ENCODE assay signal across 21 cellular contexts in the genomic region with DNA sequence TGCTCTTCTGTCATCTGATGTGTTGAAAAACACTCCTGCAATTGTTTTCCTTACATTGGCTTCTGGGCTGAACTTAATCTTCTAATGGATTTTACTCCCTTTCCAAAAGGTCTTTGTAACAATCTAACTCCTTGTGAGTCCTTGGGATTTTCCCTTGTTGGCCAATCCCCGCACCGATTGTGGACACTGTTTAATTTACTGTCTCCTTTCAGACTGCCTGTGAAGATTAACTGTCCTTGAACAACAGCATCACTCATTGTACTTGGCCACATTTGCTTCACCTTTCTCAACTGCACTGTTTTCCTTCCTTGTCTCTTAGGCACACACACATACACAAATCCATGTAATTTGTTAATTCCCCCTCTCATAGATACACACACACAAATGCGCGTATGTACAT.
"Had no signal": no experiment of that assay in that cellular context is flagged by ENCODE, and none has a peak within 500 bp of the region (broad histone marks: within the 10 kb centered on the region; RNA-seq: fewer than 3 reads in every experiment).

No MANE protein-coding gene starts in this region.

- H3K4me3 Mint-ChIP-seq: activated B cell treated with CpG ODN at 0.5 μM for 24 hours; activated CD4-positive, alpha-beta memory T cell treated with anti-CD3 and anti-CD28 coated beads for 36 hours; activated naive CD4-positive, alpha-beta T cell treated with anti-CD3 and anti-CD28 coated beads, Interleukin-2, amount 10 ng/mL, durations not matched to agents 7 days and 5 days; dendritic cell treated with granulocyte-macrophage colony-stimulating factor and Interleukin-4, amounts not matched to agents 40 ng/mL and 50 ng/mL, for 4 days; T-helper 1 cell treated with Interleukin-12 subunit alpha and Interleukin-12 subunit beta and Interleukin-4 antibody, amounts not matched to agents 30 μg/mL and 1 μg/mL, for 36 hours had no signal

- ATAC-seq: body of pancreas, mucosa of descending colon, upper lobe of right lung had no signal

- H3K4me1 Mint-ChIP-seq: activated B cell treated with CpG ODN at 0.5 μM for 24 hours; activated naive CD4-positive, alpha-beta T cell treated with anti-CD3 and anti-CD28 coated beads, Interleukin-2, amount 10 ng/mL, durations not matched to agents 7 days and 5 days had no signal

- DNase-seq: activated B cell treated with CpG ODN at 0.5 μM for 24 hours; activated CD4-positive, alpha-beta memory T cell treated with anti-CD3 and anti-CD28 coated beads for 36 hours; activated CD4-positive, alpha-beta T cell treated with anti-CD3 and anti-CD28 coated beads for 48 hours; activated effector memory CD4-positive, alpha-beta T cell treated with anti-CD3 and anti-CD28 coated beads, Interleukin-2, amount 50 U/mL, for 16 hours; activated naive CD4-positive, alpha-beta T cell treated with anti-CD3 and anti-CD28 coated beads, Interleukin-2, amount 10 ng/mL, durations not matched to agents 7 days and 5 days; anterior cingulate cortex; body of pancreas; caudate nucleus; effector CD4-positive, alpha-beta T cell; glutamatergic neuron; hippocampal formation; mesendoderm; mucosa of descending colon; spleen; stimulated activated CD4-positive, alpha-beta T cell treated with anti-CD3 and anti-CD28 coated beads, Interleukin-4, amount 100 ng/mL, for 1 hour; stimulated activated naive CD4-positive, alpha-beta T cell treated with Interleukin-2 at 50 U/mL for 16 hours; T1000; upper lobe of right lung had no signal

- H3K27ac Mint-ChIP-seq: activated B cell treated with CpG ODN at 0.5 μM for 24 hours; activated CD4-positive, alpha-beta memory T cell treated with anti-CD3 and anti-CD28 coated beads for 36 hours; activated naive CD4-positive, alpha-beta T cell treated with anti-CD3 and anti-CD28 coated beads, Interleukin-2, amount 10 ng/mL, durations not matched to agents 7 days and 5 days; dendritic cell treated with granulocyte-macrophage colony-stimulating factor and Interleukin-4, amounts not matched to agents 40 ng/mL and 50 ng/mL, for 4 days; progenitor cell of endocrine pancreas; T-helper 1 cell treated with Interleukin-12 subunit alpha and Interleukin-12 subunit beta and Interleukin-4 antibody, amounts not matched to agents 30 μg/mL and 1 μg/mL, for 36 hours had no signal

- H3K36me3 Mint-ChIP-seq: activated CD4-positive, alpha-beta memory T cell treated with anti-CD3 and anti-CD28 coated beads for 36 hours; activated naive CD4-positive, alpha-beta T cell treated with anti-CD3 and anti-CD28 coated beads, Interleukin-2, amount 10 ng/mL, durations not matched to agents 7 days and 5 days had no signal

- H3K27me3 Mint-ChIP-seq: dendritic cell treated with granulocyte-macrophage colony-stimulating factor and Interleukin-4, amounts not matched to agents 40 ng/mL and 50 ng/mL, for 4 days; progenitor cell of endocrine pancreas had no signal

- H3K9me3 Mint-ChIP-seq: activated B cell treated with CpG ODN at 0.5 μM for 24 hours; activated CD4-positive, alpha-beta memory T cell treated with anti-CD3 and anti-CD28 coated beads for 36 hours; activated naive CD4-positive, alpha-beta T cell treated with anti-CD3 and anti-CD28 coated beads, Interleukin-2, amount 10 ng/mL, durations not matched to agents 7 days and 5 days; dendritic cell treated with granulocyte-macrophage colony-stimulating factor and Interleukin-4, amounts not matched to agents 40 ng/mL and 50 ng/mL, for 4 days; T-helper 1 cell treated with Interleukin-12 subunit alpha and Interleukin-12 subunit beta and Interleukin-4 antibody, amounts not matched to agents 30 μg/mL and 1 μg/mL, for 36 hours had no signal
